ENCODE assay signal across 19 cellular contexts in genomic region chr1:217139513-217139912, GRCh38.
A peak's percentile ranks its signal among the peaks of the same experiment; 100 is the strongest.
DNase-seq lines count a peak whose midpoint lies in the region; ATAC-seq and TF ChIP-seq lines count a peak whose summit lies in the region.
"Had no signal": no experiment of that assay in that cellular context is flagged by ENCODE, and none has a peak within 500 bp of the region (broad histone marks: within the 10 kb centered on the region; RNA-seq: fewer than 3 reads in every experiment).

No MANE protein-coding gene starts in this region.

- peak overlapping the region; percentile 69 for H3K18ac ChIP-seq in mesendoderm (ENCODE audit: low read length)

- no peak overlapping the region for H2BK5ac ChIP-seq in mesendoderm (ENCODE audit: low read length)

- no peaks in the 10 kb centered on the region for H3K36me3 ChIP-seq in mesendoderm (ENCODE audit: control insufficient read depth, insufficient read depth, low read length)
- H3K36me3 ChIP-seq in smooth muscle cell (ENCODE audit: low read depth): no peaks in the 10 kb centered on the region
- H3K36me3 ChIP-seq: tibial artery had no signal

- H3K4me3 Mint-ChIP-seq in immature natural killer cell: no peak overlapping the region
- H3K4me3 Mint-ChIP-seq: activated naive CD8-positive, alpha-beta T cell treated with anti-CD3 and anti-CD28 coated beads, Interleukin-2, amount 50 U/mL, for 24 hours; stimulated activated memory B cell treated with anti-CD40 and anti-IgM and Interleukin-4, amounts not matched to agents 10 μg/mL and 1 μg/mL and 100 μg/mL, for 72 hours had no signal

- no peaks in the 10 kb centered on the region for H3K9me3 ChIP-seq in smooth muscle cell (replicated peaks; ENCODE audit: low read depth)
- H3K9me3 ChIP-seq: psoas muscle, tibial artery had no signal

- no peaks in the 10 kb centered on the region for H3K79me1 ChIP-seq in mesendoderm (ENCODE audit: low read length)

- no peak overlapping the region for H4K5ac ChIP-seq in mesendoderm (ENCODE audit: low read length)

- H3K27ac ChIP-seq in mesendoderm (ENCODE audit: low read depth, low read length): no peak overlapping the region
- H3K27ac ChIP-seq in smooth muscle cell (ENCODE audit: low read depth): no peak overlapping the region
- H3K27ac ChIP-seq: psoas muscle, SK-N-MC, tibial artery had no signal

- H3K4me2 ChIP-seq in mesendoderm (ENCODE audit: low read length) (no peak overlapping the region), smooth muscle cell (peak overlapping the region; percentile 86)

- H3K36me3 Mint-ChIP-seq in immature natural killer cell: peaks cover 0 to 7% (median 7%) of the 10 kb centered on the region in 3 donors
- H3K36me3 Mint-ChIP-seq: stimulated activated memory B cell treated with anti-CD40 and anti-IgM and Interleukin-4, amounts not matched to agents 10 μg/mL and 1 μg/mL and 100 μg/mL, for 72 hours had no signal

- no peaks in the 10 kb centered on the region for H4K20me1 ChIP-seq in smooth muscle cell (ENCODE audit: low read depth)

- no peak overlapping the region for H3K23ac ChIP-seq in mesendoderm (ENCODE audit: low read length)

- H3K79me2 ChIP-seq in mesendoderm (ENCODE audit: control insufficient read depth, insufficient read depth, low read length): no peaks in the 10 kb centered on the region
- no peaks in the 10 kb centered on the region for H3K79me2 ChIP-seq in smooth muscle cell (ENCODE audit: low read depth)

- ATAC-seq in Right ventricle myocardium inferior (peak; percentile 46), left ventricle myocardium superior (peak; percentile 53)
- ATAC-seq: activated naive CD8-positive, alpha-beta T cell treated with anti-CD3 and anti-CD28 coated beads, Interleukin-2, amount 50 U/mL, for 24 hours; Panc1; psoas muscle; stimulated activated memory B cell treated with anti-CD40 and anti-IgM and Interleukin-4, amounts not matched to agents 10 μg/mL and 1 μg/mL and 100 μg/mL, for 72 hours had no signal

- H3K9ac ChIP-seq in mesendoderm (ENCODE audit: low read length): no peak overlapping the region
- H3K9ac ChIP-seq in smooth muscle cell (ENCODE audit: low read depth): no peak overlapping the region

- TF ChIP-seq CTCF in smooth muscle cell (IDR thresholded peaks at IDR 0.05; ENCODE audit: borderline replicate concordance, insufficient read depth, poor library complexity, severe bottlenecking): no peak

- no CpG with 5 or more reads among the region's 29 CpGs for WGBS in mesendoderm (ENCODE audit: extremely low coverage, insufficient coverage, low lambda C conversion rate)
- WGBS in smooth muscle cell (ENCODE audit: low lambda C conversion rate): 3% methylated on average over 29 of the region's 29 CpGs

- H3K56ac ChIP-seq in mesendoderm (ENCODE audit: low read length): peak overlapping the region; percentile 11

- H4K8ac ChIP-seq in mesendoderm (ENCODE audit: low read depth, low read length): no peak overlapping the region

- no peaks in the 10 kb centered on the region for H3F3A ChIP-seq in smooth muscle cell (ENCODE audit: low read depth)

- no peak overlapping the region for H2AK5ac ChIP-seq in mesendoderm (ENCODE audit: low read length)

- intact Hi-C loops in Right ventricle myocardium inferior (cut with DNase I): loop anchor here (5.0 kb wide), 1 partner anchor 48 kb away; no protein-coding TSS in a partner anchor
- intact Hi-C loops in cardiac septum (cut with DNase I): loop anchor here (5.0 to 10.0 kb wide), 2 partner anchors 155 to 387 kb away; no protein-coding TSS in a partner anchor
- intact Hi-C loops in left ventricle myocardium superior (cut with micrococcal nuclease): no loop called here

- H3K27ac Mint-ChIP-seq in immature natural killer cell: no peak overlapping the region
- H3K27ac Mint-ChIP-seq: activated naive CD8-positive, alpha-beta T cell treated with anti-CD3 and anti-CD28 coated beads, Interleukin-2, amount 50 U/mL, for 24 hours; activated T-helper 2 cell treated with anti-CD3 and anti-CD28 coated beads, Interferon-gamma antibody, Interleukin-2, Interleukin-4, amounts not matched to agents 10 μg/mL and 5 μg/mL and 100 μg/mL, durations not matched to agents 14 hours and 24 hours and 36 hours; stimulated activated memory B cell treated with anti-CD40 and anti-IgM and Interleukin-4, amounts not matched to agents 10 μg/mL and 1 μg/mL and 100 μg/mL, for 72 hours had no signal

- H3K4me1 Mint-ChIP-seq in immature natural killer cell: no peaks in the 10 kb centered on the region

- peaks cover 14% of the 10 kb centered on the region for H3K4me1 ChIP-seq in mesendoderm (ENCODE audit: control insufficient read depth, low read depth, low read length)
- peaks cover 28% of the 10 kb centered on the region for H3K4me1 ChIP-seq in smooth muscle cell (ENCODE audit: low read depth)
- H3K4me1 ChIP-seq: psoas muscle had no signal

- H3K9me3 Mint-ChIP-seq in immature natural killer cell: peaks cover 17 to 62% (median 25%) of the 10 kb centered on the region in 6 donors
- H3K9me3 Mint-ChIP-seq: activated T-helper 2 cell treated with anti-CD3 and anti-CD28 coated beads, Interferon-gamma antibody, Interleukin-2, Interleukin-4, amounts not matched to agents 10 μg/mL and 5 μg/mL and 100 μg/mL, durations not matched to agents 14 hours and 24 hours and 36 hours had no signal

- DNase-seq in Right ventricle myocardium inferior (ENCODE audit: missing footprints) (peak; percentile 58), cardiac septum (ENCODE audit: low spot score) (no peak), left ventricle myocardium superior (peak; percentile 54), mesendoderm (peak; percentile 49), smooth muscle cell (lab: John Stamatoyannopoulos, UW; ENCODE audit: unreplicated experiment) (no peak), immature natural killer cell (no peak), cerebellar nuclear complex (lab: John Stamatoyannopoulos, UW) (no peak)
- DNase-seq in stimulated activated CD4-positive, alpha-beta T cell treated with anti-CD3 and anti-CD28 coated beads, Interleukin-4, amount 100 ng/mL, for 24 hours: no peak
- DNase-seq: activated naive CD8-positive, alpha-beta T cell treated with anti-CD3 and anti-CD28 coated beads, Interleukin-2, amount 50 U/mL, for 24 hours; effector CD8-positive, alpha-beta T cell; NCI-H1436 treated with DMSO at 0.1 percent for 48 hours; NCI-H82; psoas muscle; T1000; tibial artery had no signal

- H2BK120ac ChIP-seq in mesendoderm (ENCODE audit: low read depth, low read length): no peak overlapping the region

- H3K27me3 ChIP-seq in mesendoderm (ENCODE audit: insufficient read depth, low read length, poor library complexity) (peaks cover 28% of the 10 kb centered on the region), smooth muscle cell (ENCODE audit: low read depth) (peaks cover 94% of the 10 kb centered on the region)

- no peak overlapping the region for H2BK15ac ChIP-seq in mesendoderm (replicated peaks; ENCODE audit: low read depth)

- H3K27me3 Mint-ChIP-seq in immature natural killer cell (ENCODE audit: low read depth in 3 of 3): peaks cover 27 to 39% (median 30%) of the 10 kb centered on the region in 3 donors

- H2AFZ ChIP-seq in smooth muscle cell (ENCODE audit: low read depth): no peak overlapping the region

- no peak overlapping the region for H3K4ac ChIP-seq in mesendoderm (ENCODE audit: low read depth, low read length)

- H3K4me3 ChIP-seq in mesendoderm (ENCODE audit: low read length) (no peak overlapping the region), smooth muscle cell (peak overlapping the region; percentile 48)
- H3K4me3 ChIP-seq: psoas muscle, SK-N-MC, tibial artery had no signal

Comparison
In these comparisons a context has a peak if more than half of its experiments do, and no peak if none do; other contexts are left out.
1. DNase-seq: peak in Right ventricle myocardium inferior (single experiment), left ventricle myocardium superior (single experiment) and mesendoderm (single experiment); none in cardiac septum (single experiment), smooth muscle cell (single experiment), immature natural killer cell (0 of 3), stimulated activated CD4-positive, alpha-beta T cell treated with anti-CD3 and anti-CD28 coated beads, Interleukin-4, amount 100 ng/mL, for 24 hours (single experiment) and cerebellar nuclear complex (0 of 2).